20 cellular contexts compared by ENCODE assay signal in the genomic region with DNA sequence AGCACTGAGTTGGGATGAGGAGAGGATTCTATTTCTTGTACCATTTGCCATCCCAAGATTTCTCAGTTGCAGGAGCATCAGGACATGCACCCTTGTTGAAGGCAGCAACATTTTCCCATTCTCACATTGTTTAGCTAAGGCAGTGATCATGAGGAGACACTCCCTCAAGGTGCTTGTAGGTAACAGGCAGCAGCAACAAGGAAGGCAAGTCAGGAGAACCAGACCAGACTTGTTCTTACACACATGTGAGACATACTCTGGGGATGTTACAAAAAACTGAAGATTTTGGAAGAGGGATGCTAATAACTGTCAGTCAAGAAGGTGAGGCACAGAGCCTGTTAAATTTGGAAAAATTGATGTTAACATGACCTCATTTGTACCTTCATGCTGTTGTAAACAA. TPM values are rescaled to one million over a fixed set of nuclear protein-coding genes. Genes with fewer than 3 reads are reported as not detected.
DNase-seq lines count a peak whose midpoint lies in the region; ATAC-seq and TF ChIP-seq lines count a peak whose summit lies in the region.
"Had no signal": no experiment of that assay in that cellular context is flagged by ENCODE, and none has a peak within 500 bp of the region (broad histone marks: within the 10 kb centered on the region; RNA-seq: fewer than 3 reads in every experiment).

No MANE protein-coding gene starts in this region.

- H3K9me3 ChIP-seq in Loucy (ENCODE audit: insufficient read depth, low read depth, low read length) = no peaks in the 10 kb centered on the region
- H3K9me3 ChIP-seq in skeletal muscle satellite cell (replicated peaks; ENCODE audit: low read length) = no peaks in the 10 kb centered on the region
- H3K9me3 ChIP-seq in neural progenitor cell (ENCODE audit: low read depth) = no peaks in the 10 kb centered on the region
- H3K9me3 ChIP-seq: BLaER1, Caco-2, HAP-1 had no signal

- H3K79me2 ChIP-seq in ACC112 (ENCODE audit: control insufficient read depth, insufficient read depth, low read length, unreplicated experiment) (no peaks in the 10 kb centered on the region), Loucy (ENCODE audit: insufficient read depth, low read length) (no peaks in the 10 kb centered on the region), neural progenitor cell (ENCODE audit: low read depth) (no peaks in the 10 kb centered on the region)

- no peak overlapping the region for H3K4me3 Mint-ChIP-seq in neural progenitor cell
- H3K4me3 Mint-ChIP-seq: B cell; CD4-positive, CD25-positive, alpha-beta regulatory T cell; CD8-positive, alpha-beta T cell; HFFc6 had no signal

- H3K4me1 ChIP-seq in ACC112 (ENCODE audit: control insufficient read depth, insufficient read depth, low read length, unreplicated experiment) = peaks cover 16% of the 10 kb centered on the region
- H3K4me1 ChIP-seq in Loucy (ENCODE audit: insufficient read depth, low read length, poor library complexity, severe bottlenecking) = peaks cover 26% of the 10 kb centered on the region
- peaks cover 9% of the 10 kb centered on the region for H3K4me1 ChIP-seq in skeletal muscle satellite cell (ENCODE audit: control insufficient read depth, insufficient read depth, low read length)
- no peaks in the 10 kb centered on the region for H3K4me1 ChIP-seq in neural progenitor cell
- H3K4me1 ChIP-seq: BLaER1, Caco-2, HAP-1 had no signal

- H3K4me3 ChIP-seq in ACC112 (ENCODE audit: low read depth, low read length) = no peak overlapping the region
- H3K4me3 ChIP-seq in Loucy (ENCODE audit: low read length, poor library complexity, severe bottlenecking) = no peak overlapping the region
- H3K4me3 ChIP-seq in skeletal muscle satellite cell (ENCODE audit: low read length) = no peak overlapping the region
- no peak overlapping the region for H3K4me3 ChIP-seq in neural progenitor cell
- H3K4me3 ChIP-seq: BLaER1, GM12878, HAP-1 had no signal

- no peak for TF ChIP-seq CTCF in Loucy (conservative IDR thresholded peaks at IDR 0.05; ENCODE audit: low read length)
- no peak for TF ChIP-seq CTCF in neural progenitor cell (IDR thresholded peaks at IDR 0.05)

- no peaks in the 10 kb centered on the region for H3K9me2 ChIP-seq in Loucy (replicated peaks; ENCODE audit: low read depth, low read length)

- H4K20me1 ChIP-seq in Loucy (ENCODE audit: insufficient read depth, low read length, poor library complexity, severe bottlenecking) (no peaks in the 10 kb centered on the region), neural progenitor cell (ENCODE audit: low read depth) (no peaks in the 10 kb centered on the region)
- H4K20me1 ChIP-seq: BLaER1 had no signal

- H3K9me3 Mint-ChIP-seq in neural progenitor cell = no peaks in the 10 kb centered on the region
- H3K9me3 Mint-ChIP-seq: CD8-positive, alpha-beta T cell; HFFc6 had no signal

- no peak overlapping the region for H3K4me2 ChIP-seq in Loucy (ENCODE audit: low read depth, low read length, poor library complexity, severe bottlenecking)
- H3K4me2 ChIP-seq in skeletal muscle satellite cell (ENCODE audit: low read length) = peak overlapping the region; percentile 9
- H3K4me2 ChIP-seq in neural progenitor cell = no peak overlapping the region
- H3K4me2 ChIP-seq: BLaER1 had no signal

- H3K27ac ChIP-seq in ACC112 (ENCODE audit: low read depth, low read length) = 0 out of 2 replicates have a peak overlapping the region, but pooled peaks have one; percentile 30
- no peak overlapping the region for H3K27ac ChIP-seq in epithelial cell of prostate
- H3K27ac ChIP-seq in neural progenitor cell = no peak overlapping the region
- H3K27ac ChIP-seq: BLaER1, C4-2B had no signal

- H3K27ac Mint-ChIP-seq in neural progenitor cell = no peak overlapping the region
- H3K27ac Mint-ChIP-seq: B cell; CD4-positive, CD25-positive, alpha-beta regulatory T cell; CD8-positive, alpha-beta T cell; HFFc6 had no signal

- H3K27me3 ChIP-seq in ACC112 (ENCODE audit: insufficient read depth, low read length) = no peaks in the 10 kb centered on the region
- H3K27me3 ChIP-seq in Loucy (ENCODE audit: insufficient read depth, low read length, poor library complexity, severe bottlenecking) = no peaks in the 10 kb centered on the region
- no peaks in the 10 kb centered on the region for H3K27me3 ChIP-seq in skeletal muscle satellite cell (ENCODE audit: control insufficient read depth, insufficient read depth, low read length)
- no peaks in the 10 kb centered on the region for H3K27me3 ChIP-seq in neural progenitor cell
- H3K27me3 ChIP-seq: BLaER1 had no signal

- DNase-seq in epithelial cell of prostate (ENCODE audit: low read depth, low spot score) (peak; percentile 8), neural progenitor cell (ENCODE audit: low spot score) (no peak)
- DNase-seq: Caco-2; CD4-positive, CD25-positive, alpha-beta regulatory T cell; CD8-positive, alpha-beta T cell; DMS79; GDM1; GOT3; HFFc6 had no signal

- no peaks in the 10 kb centered on the region for H3K36me3 ChIP-seq in ACC112 (ENCODE audit: insufficient read depth, low read length)
- H3K36me3 ChIP-seq in Loucy (ENCODE audit: insufficient read depth, low read length) = no peaks in the 10 kb centered on the region
- H3K36me3 ChIP-seq in skeletal muscle satellite cell (ENCODE audit: insufficient read depth, low read length) = no peaks in the 10 kb centered on the region
- H3K36me3 ChIP-seq in neural progenitor cell = no peaks in the 10 kb centered on the region
- H3K36me3 ChIP-seq: BLaER1, HAP-1 had no signal

- H3F3A ChIP-seq in Loucy (ENCODE audit: low read depth) (peaks cover 3% of the 10 kb centered on the region; the same call in 1 of the 2 replicates), neural progenitor cell (ENCODE audit: low read depth) (no peaks in the 10 kb centered on the region)

- no peak for ATAC-seq in HG03342 (IDR thresholded peaks at IDR 0.05; ENCODE audit: unreplicated experiment)
- ATAC-seq: CD8-positive, alpha-beta T cell; GM12878 had no signal

- no peaks in the 10 kb centered on the region for H3K36me3 Mint-ChIP-seq in neural progenitor cell
- H3K36me3 Mint-ChIP-seq: CD4-positive, CD25-positive, alpha-beta regulatory T cell; CD8-positive, alpha-beta T cell had no signal

- no peaks in the 10 kb centered on the region for H3K4me1 Mint-ChIP-seq in neural progenitor cell
- H3K4me1 Mint-ChIP-seq: B cell; CD4-positive, CD25-positive, alpha-beta regulatory T cell had no signal

- H2AFZ ChIP-seq in ACC112 (ENCODE audit: low read length, unreplicated experiment) (no peak overlapping the region), Loucy (ENCODE audit: low read length) (peak overlapping the region; percentile 45; the same call in 1 of the 2 replicates), neural progenitor cell (replicated peaks) (no peak overlapping the region)

- H3K9ac ChIP-seq in Loucy (ENCODE audit: low read depth, low read length, poor library complexity, severe bottlenecking) = no peak overlapping the region
- H3K9ac ChIP-seq in skeletal muscle satellite cell (ENCODE audit: low read depth, low read length) = no peak overlapping the region
- H3K9ac ChIP-seq in neural progenitor cell = no peak overlapping the region
- H3K9ac ChIP-seq: BLaER1 had no signal

- peaks cover 2% of the 10 kb centered on the region for H3K27me3 Mint-ChIP-seq in neural progenitor cell (ENCODE audit: insufficient read depth, low read depth)

RNA-seq across cellular contexts. Expression of gene HPGDS, which starts 15.5 kb away (rescaled TPM):
- total RNA-seq in skeletal muscle satellite cell (2012; rRNA removed) = not detected in 2 replicates
- total RNA-seq in neural progenitor cell (ENCODE audit: low replicate concordance) = not detected in 2 replicates
- total RNA-seq: A172; A673; B cell; Caco-2; CD8-positive, alpha-beta T cell; GM12878; HFFc6 had no signal
